ENCODE assay signal across 9 cellular contexts in genomic region chr14:103966631-103967030, GRCh38. TPM values are rescaled to one million over a fixed set of nuclear protein-coding genes. Genes with fewer than 3 reads are reported as not detected.
"Had no signal": no experiment of that assay in that cellular context is flagged by ENCODE, and none has a peak within 500 bp of the region (broad histone marks: within the 10 kb centered on the region; RNA-seq: fewer than 3 reads in every experiment).

No MANE protein-coding gene starts in this region.

- DNase-seq: IMR-90, KBM-7, KG1 had no signal

- H3K4me2 ChIP-seq: KMS-11 had no signal

- H3K27ac ChIP-seq: HL-60, KMS-11 had no signal

- H3K9ac ChIP-seq: KMS-11 had no signal

- FAIRE-seq: HTR-8/SVneo had no signal

RNA-seq across cellular contexts. Expression of gene RD3L, which starts 24.3 kb away (rescaled TPM):
- total RNA-seq: HT-29, HT1080, IMR-90 had no signal
- polyA plus RNA-seq: IgD-negative memory B cell, IMR-90 had no signal

RNA-seq across cellular contexts. Expression of gene TDRD9, which starts 38.4 kb away (rescaled TPM):
- total RNA-seq: HT-29, HT1080 had no signal
